1 cellular context compared by ENCODE assay signal in the genomic region with DNA sequence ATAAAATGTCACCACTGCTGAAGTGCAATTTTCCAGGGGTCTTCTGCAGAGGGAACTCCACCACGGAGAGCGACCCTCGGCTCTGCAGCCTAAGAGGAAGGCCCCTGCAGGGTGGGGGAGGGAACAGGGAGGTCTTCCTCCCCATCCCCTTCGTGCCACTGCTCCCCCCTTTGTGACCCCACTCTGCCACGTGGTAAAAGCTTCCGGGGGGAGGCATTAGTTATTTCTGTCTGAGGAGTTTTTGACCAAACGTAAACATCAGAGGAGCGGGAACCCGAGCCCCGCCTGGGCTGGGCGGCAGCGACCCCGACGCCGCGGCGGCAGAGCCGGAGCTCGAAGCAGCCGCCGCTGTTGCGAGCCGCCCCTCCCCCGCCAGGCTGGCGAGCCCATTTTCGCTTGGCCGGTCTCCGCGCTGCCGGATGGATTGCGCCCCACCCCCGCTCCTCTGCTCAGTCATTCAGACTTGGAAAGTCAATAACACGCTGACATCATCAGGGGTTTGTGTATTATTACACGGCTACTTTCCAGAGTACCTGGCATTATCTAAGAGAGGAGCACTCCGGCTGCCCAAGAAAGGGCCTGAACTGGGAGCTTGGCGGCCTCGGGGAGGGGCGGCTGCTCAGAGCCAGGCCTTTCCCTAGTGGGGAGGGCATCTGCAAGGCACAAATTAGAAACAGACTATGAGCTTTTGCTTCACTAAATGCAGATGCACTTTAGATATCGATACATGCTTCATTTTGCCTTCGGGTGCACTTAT.
A peak's percentile ranks its signal among the peaks of the same experiment; 100 is the strongest.
TF ChIP-seq lines count a peak whose summit lies in the region.

No MANE protein-coding gene starts in this region.

TF ChIP-seq in HepG2, 621 proteins besides CTCF, POLR2A, EP300 and RAD21 (continued from another document and continues in another):
- TF ChIP-seq MTA3 (CRISPR knock-in tag; IDR thresholded peaks at IDR 0.05) (no peak), CHCHD3 (CRISPR knock-in tag; IDR thresholded peaks at IDR 0.05) (0 out of 2 replicates have a peak, but pooled peaks have one; percentile 39), ZNF260 (CRISPR knock-in tag; IDR thresholded peaks at IDR 0.05; ENCODE audit: borderline replicate concordance, low read depth) (no peak), CAMTA2 (CRISPR knock-in tag; IDR thresholded peaks at IDR 0.05; ENCODE audit: borderline replicate concordance) (no peak), ZSCAN31 (CRISPR knock-in tag; IDR thresholded peaks at IDR 0.05; ENCODE audit: low read depth) (peak; percentile 89), DNMT3B (CRISPR knock-in tag; conservative IDR thresholded peaks at IDR 0.05) (peak; percentile 88; the same call in 1 of the 2 replicates), ZSCAN22 (CRISPR knock-in tag; IDR thresholded peaks at IDR 0.05) (0 out of 2 replicates have a peak, but pooled peaks have one; percentile 27), ZNF33A (CRISPR knock-in tag; IDR thresholded peaks at IDR 0.05; ENCODE audit: borderline replicate concordance) (peak; percentile 91), TFAP4 (IDR thresholded peaks at IDR 0.05; ENCODE audit: borderline replicate concordance, low read depth) (peak; percentile 48; the same call in 1 of the 2 replicates), ZNF891 (CRISPR knock-in tag; IDR thresholded peaks at IDR 0.05) (peak; percentile 71; the same call in 1 of the 2 replicates), KAT8 (CRISPR knock-in tag; IDR thresholded peaks at IDR 0.05) (peak; percentile 87; the same call in 1 of the 2 replicates), SIX1 (CRISPR knock-in tag; IDR thresholded peaks at IDR 0.05; ENCODE audit: borderline replicate concordance) (peak; percentile 88), ZNF274 (CRISPR knock-in tag; IDR thresholded peaks at IDR 0.05) (0 out of 2 replicates have a peak, but pooled peaks have one; percentile 27), CCAR2 (optimal IDR thresholded peaks at IDR 0.05; ENCODE audit: low read depth, low read length) (peak; percentile 39), YY1 (IDR thresholded peaks at IDR 0.05; ENCODE audit: insufficient read depth, insufficient replicate concordance, low read depth, low read length) (peak; percentile 87), PTBP1 (IDR thresholded peaks at IDR 0.05; ENCODE audit: low read depth, low read length, poor library complexity, severe bottlenecking) (peak; percentile 69), ELF3 (CRISPR knock-in tag; IDR thresholded peaks at IDR 0.05) (peak; percentile 83), HMGA1 (CRISPR knock-in tag; conservative IDR thresholded peaks at IDR 0.05) (no peak), ZNF720 (CRISPR knock-in tag; IDR thresholded peaks at IDR 0.05) (no peak), ZNF335 (CRISPR knock-in tag; IDR thresholded peaks at IDR 0.05) (peak; percentile 90; the same call in 1 of the 2 replicates), CHD4 (IDR thresholded peaks at IDR 0.05; ENCODE audit: borderline replicate concordance, low read length) (no peak; the same call in 1 of the 2 replicates), HOXA7 (CRISPR knock-in tag; IDR thresholded peaks at IDR 0.05) (no peak), MTF1 (CRISPR knock-in tag; IDR thresholded peaks at IDR 0.05) (no peak), RNF219 (CRISPR knock-in tag; IDR thresholded peaks at IDR 0.05) (no peak), FOSL2 (CRISPR knock-in tag; IDR thresholded peaks at IDR 0.05) (peak; percentile 95), ZNF670 (CRISPR knock-in tag; IDR thresholded peaks at IDR 0.05; ENCODE audit: borderline replicate concordance) (peak; percentile 98), ZEB1 (IDR thresholded peaks at IDR 0.05; ENCODE audit: insufficient replicate concordance, low read depth) (peak; percentile 85), ZNF589 (CRISPR knock-in tag; conservative IDR thresholded peaks at IDR 0.05) (peak; percentile 67; the same call in 1 of the 2 replicates), ZNF513 (CRISPR knock-in tag; conservative IDR thresholded peaks at IDR 0.05) (no peak), KLF11 (CRISPR knock-in tag; IDR thresholded peaks at IDR 0.05) (0 out of 2 replicates have a peak, but pooled peaks have one; percentile 66), RXRB (CRISPR knock-in tag; IDR thresholded peaks at IDR 0.05; ENCODE audit: borderline replicate concordance) (peak; percentile 90), NONO (IDR thresholded peaks at IDR 0.05) (no peak), NONO (CRISPR knock-in tag; conservative IDR thresholded peaks at IDR 0.05) (peak; percentile 98), SRY (CRISPR knock-in tag; IDR thresholded peaks at IDR 0.05) (peak; percentile 83; the same call in 1 of the 2 replicates), ZNF549 (CRISPR knock-in tag; IDR thresholded peaks at IDR 0.05) (no peak), MED8 (CRISPR knock-in tag; IDR thresholded peaks at IDR 0.05; ENCODE audit: insufficient replicate concordance) (peak; percentile 97), UBTF (CRISPR knock-in tag; IDR thresholded peaks at IDR 0.05) (peak; percentile 76), RARG (CRISPR knock-in tag; IDR thresholded peaks at IDR 0.05; ENCODE audit: low read depth) (no peak), SMAD9 (CRISPR knock-in tag; IDR thresholded peaks at IDR 0.05) (no peak), BHLHE40 (IDR thresholded peaks at IDR 0.05; ENCODE audit: low read length) (peak; percentile 70), ZNF512 (CRISPR knock-in tag; IDR thresholded peaks at IDR 0.05) (0 out of 2 replicates have a peak, but pooled peaks have one; percentile 18), SRSF4 (IDR thresholded peaks at IDR 0.05; ENCODE audit: low read depth, low read length, poor library complexity, severe bottlenecking) (no peak), KMT2A (CRISPR knock-in tag; IDR thresholded peaks at IDR 0.05) (peak; percentile 53; the same call in 1 of the 2 replicates), ZNF33B (CRISPR knock-in tag; IDR thresholded peaks at IDR 0.05) (peak; percentile 32; the same call in 1 of the 2 replicates), SAP130 (CRISPR knock-in tag; IDR thresholded peaks at IDR 0.05; ENCODE audit: low read depth) (peak; percentile 96)
- TF ChIP-seq, protein P1, sequence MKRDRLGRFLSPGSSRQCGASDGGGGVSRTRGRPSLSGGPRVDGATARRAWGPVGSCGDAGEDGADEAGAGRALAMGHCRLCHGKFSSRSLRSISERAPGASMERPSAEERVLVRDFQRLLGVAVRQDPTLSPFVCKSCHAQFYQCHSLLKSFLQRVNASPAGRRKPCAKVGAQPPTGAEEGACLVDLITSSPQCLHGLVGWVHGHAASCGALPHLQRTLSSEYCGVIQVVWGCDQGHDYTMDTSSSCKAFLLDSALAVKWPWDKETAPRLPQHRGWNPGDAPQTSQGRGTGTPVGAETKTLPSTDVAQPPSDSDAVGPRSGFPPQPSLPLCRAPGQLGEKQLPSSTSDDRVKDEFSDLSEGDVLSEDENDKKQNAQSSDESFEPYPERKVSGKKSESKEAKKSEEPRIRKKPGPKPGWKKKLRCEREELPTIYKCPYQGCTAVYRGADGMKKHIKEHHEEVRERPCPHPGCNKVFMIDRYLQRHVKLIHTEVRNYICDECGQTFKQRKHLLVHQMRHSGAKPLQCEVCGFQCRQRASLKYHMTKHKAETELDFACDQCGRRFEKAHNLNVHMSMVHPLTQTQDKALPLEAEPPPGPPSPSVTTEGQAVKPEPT (CRISPR knock-in tag; IDR thresholded peaks at IDR 0.05; ENCODE audit: low read depth): peak; percentile 74; the same call in 1 of the 2 replicates
- TF ChIP-seq, protein P2, sequence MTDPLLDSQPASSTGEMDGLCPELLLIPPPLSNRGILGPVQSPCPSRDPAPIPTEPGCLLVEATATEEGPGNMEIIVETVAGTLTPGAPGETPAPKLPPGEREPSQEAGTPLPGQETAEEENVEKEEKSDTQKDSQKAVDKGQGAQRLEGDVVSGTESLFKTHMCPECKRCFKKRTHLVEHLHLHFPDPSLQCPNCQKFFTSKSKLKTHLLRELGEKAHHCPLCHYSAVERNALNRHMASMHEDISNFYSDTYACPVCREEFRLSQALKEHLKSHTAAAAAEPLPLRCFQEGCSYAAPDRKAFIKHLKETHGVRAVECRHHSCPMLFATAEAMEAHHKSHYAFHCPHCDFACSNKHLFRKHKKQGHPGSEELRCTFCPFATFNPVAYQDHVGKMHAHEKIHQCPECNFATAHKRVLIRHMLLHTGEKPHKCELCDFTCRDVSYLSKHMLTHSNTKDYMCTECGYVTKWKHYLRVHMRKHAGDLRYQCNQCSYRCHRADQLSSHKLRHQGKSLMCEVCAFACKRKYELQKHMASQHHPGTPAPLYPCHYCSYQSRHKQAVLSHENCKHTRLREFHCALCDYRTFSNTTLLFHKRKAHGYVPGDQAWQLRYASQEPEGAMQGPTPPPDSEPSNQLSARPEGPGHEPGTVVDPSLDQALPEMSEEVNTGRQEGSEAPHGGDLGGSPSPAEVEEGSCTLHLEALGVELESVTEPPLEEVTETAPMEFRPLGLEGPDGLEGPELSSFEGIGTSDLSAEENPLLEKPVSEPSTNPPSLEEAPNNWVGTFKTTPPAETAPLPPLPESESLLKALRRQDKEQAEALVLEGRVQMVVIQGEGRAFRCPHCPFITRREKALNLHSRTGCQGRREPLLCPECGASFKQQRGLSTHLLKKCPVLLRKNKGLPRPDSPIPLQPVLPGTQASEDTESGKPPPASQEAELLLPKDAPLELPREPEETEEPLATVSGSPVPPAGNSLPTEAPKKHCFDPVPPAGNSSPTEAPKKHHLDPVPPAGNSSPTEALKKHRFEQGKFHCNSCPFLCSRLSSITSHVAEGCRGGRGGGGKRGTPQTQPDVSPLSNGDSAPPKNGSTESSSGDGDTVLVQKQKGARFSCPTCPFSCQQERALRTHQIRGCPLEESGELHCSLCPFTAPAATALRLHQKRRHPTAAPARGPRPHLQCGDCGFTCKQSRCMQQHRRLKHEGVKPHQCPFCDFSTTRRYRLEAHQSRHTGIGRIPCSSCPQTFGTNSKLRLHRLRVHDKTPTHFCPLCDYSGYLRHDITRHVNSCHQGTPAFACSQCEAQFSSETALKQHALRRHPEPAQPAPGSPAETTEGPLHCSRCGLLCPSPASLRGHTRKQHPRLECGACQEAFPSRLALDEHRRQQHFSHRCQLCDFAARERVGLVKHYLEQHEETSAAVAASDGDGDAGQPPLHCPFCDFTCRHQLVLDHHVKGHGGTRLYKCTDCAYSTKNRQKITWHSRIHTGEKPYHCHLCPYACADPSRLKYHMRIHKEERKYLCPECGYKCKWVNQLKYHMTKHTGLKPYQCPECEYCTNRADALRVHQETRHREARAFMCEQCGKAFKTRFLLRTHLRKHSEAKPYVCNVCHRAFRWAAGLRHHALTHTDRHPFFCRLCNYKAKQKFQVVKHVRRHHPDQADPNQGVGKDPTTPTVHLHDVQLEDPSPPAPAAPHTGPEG (CRISPR knock-in tag; IDR thresholded peaks at IDR 0.05): peak; percentile 97
